17 cellular contexts compared by ENCODE assay signal in the genomic region with DNA sequence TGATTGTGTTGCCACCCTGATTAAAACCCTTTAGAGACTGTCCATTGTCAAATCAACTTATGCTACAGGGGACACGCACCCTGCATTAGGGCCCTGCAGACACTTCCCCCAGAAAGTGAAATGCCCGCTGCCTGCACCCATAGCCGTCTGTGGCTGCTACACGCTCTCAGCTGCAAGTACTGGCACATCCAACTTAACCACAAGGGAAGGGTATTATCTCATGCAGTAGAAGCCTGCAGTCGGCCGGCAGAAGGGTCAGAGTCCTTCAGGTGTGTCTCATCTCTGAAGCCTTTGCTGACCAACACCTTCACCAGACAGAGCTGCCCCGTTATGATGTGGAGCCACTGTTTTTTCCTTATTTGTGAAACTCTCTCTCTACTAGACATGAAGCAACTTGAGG. TPM values are rescaled to one million over a fixed set of nuclear protein-coding genes. Genes with fewer than 3 reads are reported as not detected.
DNase-seq lines count a peak whose midpoint lies in the region; ATAC-seq and TF ChIP-seq lines count a peak whose summit lies in the region.
"Had no signal": no experiment of that assay in that cellular context is flagged by ENCODE, and none has a peak within 500 bp of the region (broad histone marks: within the 10 kb centered on the region; RNA-seq: fewer than 3 reads in every experiment).

No MANE protein-coding gene starts in this region.

- no peak overlapping the region for H2BK20ac ChIP-seq in H9 (ENCODE audit: low read depth, low read length, poor library complexity, severe bottlenecking)

- H3K4me3 Mint-ChIP-seq in H9 = no peak overlapping the region
- no peak overlapping the region for H3K4me3 Mint-ChIP-seq in memory B cell
- H3K4me3 Mint-ChIP-seq in activated T-helper 17 cell treated with anti-CD3 and anti-CD28 coated beads, Interleukin-2, amount 50 U/mL, for 72 hours = no peak overlapping the region
- H3K4me3 Mint-ChIP-seq: activated naive CD4-positive, alpha-beta T cell treated with anti-CD3 and anti-CD28 coated beads, Interleukin-2, amount 50 U/mL, for 24 hours had no signal

- H2AFZ ChIP-seq in H9 (ENCODE audit: low read length) = no peak overlapping the region

- H3K9me3 Mint-ChIP-seq in H9 (peaks cover 3 to 7% of the 10 kb centered on the region in 2 experiments; a peak in 3 of 5 replicates), memory B cell (no peaks in the 10 kb centered on the region)
- H3K9me3 Mint-ChIP-seq in activated T-helper 17 cell treated with anti-CD3 and anti-CD28 coated beads, Interleukin-2, amount 50 U/mL, for 72 hours = no peaks in the 10 kb centered on the region
- H3K9me3 Mint-ChIP-seq: activated naive CD4-positive, alpha-beta T cell treated with anti-CD3 and anti-CD28 coated beads, Interleukin-2, amount 50 U/mL, for 24 hours had no signal

- no peaks in the 10 kb centered on the region; a peak in 1 of 22 replicates for H3K27me3 ChIP-seq in BLaER1 treated with 17β-estradiol and CSF1 and Interleukin-3, amounts not matched to agents 10 nM and 100 nM
- no peaks in the 10 kb centered on the region for H3K27me3 ChIP-seq in H9 (ENCODE audit: insufficient read depth, low read length)

- no peaks in the 10 kb centered on the region for H3K79me2 ChIP-seq in H9 (ENCODE audit: insufficient read depth, low read length)

- H3K23me2 ChIP-seq in H9 (ENCODE audit: insufficient read length, low read depth, low read length, poor library complexity, severe bottlenecking) = no peaks in the 10 kb centered on the region

- no peak overlapping the region for H4K8ac ChIP-seq in H9 (replicated peaks; ENCODE audit: insufficient read length, low read depth, low read length)

- no peak overlapping the region for H3K56ac ChIP-seq in H9 (ENCODE audit: insufficient read length, low read depth, low read length)

- no peak overlapping the region for H2AK5ac ChIP-seq in H9 (ENCODE audit: insufficient read length, low read length)

- H2BK15ac ChIP-seq in H9 (ENCODE audit: low read depth, low read length) = no peak overlapping the region

- H2BK12ac ChIP-seq in H9 (ENCODE audit: insufficient read length, low read depth, low read length) = no peak overlapping the region

- peaks cover 4 to 8% (median 8%) of the 10 kb centered on the region in 3 experiments; a peak in 6 of 7 replicates for H3K36me3 Mint-ChIP-seq in H9 (ENCODE audit: insufficient read depth in 1 of 3, low read depth in 3 of 3)
- no peaks in the 10 kb centered on the region for H3K36me3 Mint-ChIP-seq in memory B cell
- no peaks in the 10 kb centered on the region for H3K36me3 Mint-ChIP-seq in activated T-helper 17 cell treated with anti-CD3 and anti-CD28 coated beads, Interleukin-2, amount 50 U/mL, for 72 hours (ENCODE audit: low read depth)

- peaks cover 0 to 19% (median 8%) of the 10 kb centered on the region in 11 experiments; a peak in 9 of 22 replicates for H3K36me3 ChIP-seq in BLaER1 treated with 17β-estradiol and CSF1 and Interleukin-3, amounts not matched to agents 10 nM and 100 nM
- H3K36me3 ChIP-seq: HAP-1 had no signal

- peaks cover 14 to 66% (median 45%) of the 10 kb centered on the region in 10 experiments; a peak in 18 of 20 replicates for H3K4me1 ChIP-seq in BLaER1 treated with 17β-estradiol and CSF1 and Interleukin-3, amounts not matched to agents 10 nM and 100 nM
- H3K4me1 ChIP-seq in H9 (ENCODE audit: insufficient read depth, low read length) = 0 out of 2 replicates have a peak, but pooled peaks cover 4% of the 10 kb centered on the region
- H3K4me1 ChIP-seq: HAP-1 had no signal

- no peak overlapping the region for H3T11ph ChIP-seq in H9 (ENCODE audit: low read length)

- TF ChIP-seq CTCF in H9 (conservative IDR thresholded peaks at IDR 0.05) = no peak

- DNase-seq in H9 (no peak), SW480 (ENCODE audit: low spot score) (peak; percentile 72), memory B cell (ENCODE audit: low spot score in 2 of 2) (no peak), posterior cingulate gyrus (no peak)
- DNase-seq: activated CD4-positive, alpha-beta T cell treated with anti-CD3 and anti-CD28 coated beads for 4 hours; AML-193; DMS153; effector CD8-positive, alpha-beta T cell; NCI-H1092 treated with DMSO at 0.1 percent for 48 hours; NCI-H2171 treated with DMSO at 0.1 percent for 48 hours; SIG-M5 had no signal

- intact Hi-C loops in posterior cingulate gyrus (cut with DNase I) = no loop called here

- H2BK120ac ChIP-seq in H9 (ENCODE audit: low read depth, low read length, poor library complexity, severe bottlenecking) = no peak overlapping the region

- peak; percentile 52 for ATAC-seq in memory B cell (ENCODE audit: low read depth)
- ATAC-seq in GM21515 (IDR thresholded peaks at IDR 0.05; ENCODE audit: unreplicated experiment) = no peak
- ATAC-seq in GM21360 (IDR thresholded peaks at IDR 0.05; ENCODE audit: unreplicated experiment) = no peak
- ATAC-seq in activated T-helper 17 cell treated with anti-CD3 and anti-CD28 coated beads, Interleukin-2, amount 50 U/mL, for 72 hours (replicated peaks) = no peak

- H4K5ac ChIP-seq in H9 (ENCODE audit: insufficient read length, low read depth, low read length) = no peak overlapping the region

- H3K27ac ChIP-seq in BLaER1 treated with 17β-estradiol and CSF1 and Interleukin-3, amounts not matched to agents 10 nM and 100 nM = no peak overlapping the region
- H3K27ac ChIP-seq in H9 (ENCODE audit: insufficient read length, low read depth, low read length) = no peak overlapping the region

- H3K4me3 ChIP-seq in BLaER1 treated with 17β-estradiol and CSF1 and Interleukin-3, amounts not matched to agents 10 nM and 100 nM = no peak overlapping the region
- H3K4me3 ChIP-seq: HAP-1 had no signal

- no CpG with 5 or more reads among the region's 7 CpGs for WGBS in H9 (ENCODE audit: extremely low coverage, insufficient read length, low lambda C conversion rate)

- no peaks in the 10 kb centered on the region for H4K20me1 ChIP-seq in BLaER1 treated with 17β-estradiol and CSF1 and Interleukin-3, amounts not matched to agents 10 nM and 100 nM
- H4K20me1 ChIP-seq in H9 (ENCODE audit: control insufficient read depth, insufficient read depth, insufficient read length) = no peaks in the 10 kb centered on the region

- peaks cover 9 to 10% of the 10 kb centered on the region in 2 experiments for H3K4me1 Mint-ChIP-seq in H9
- peaks cover 5% of the 10 kb centered on the region for H3K4me1 Mint-ChIP-seq in memory B cell
- peaks cover 4% of the 10 kb centered on the region for H3K4me1 Mint-ChIP-seq in activated T-helper 17 cell treated with anti-CD3 and anti-CD28 coated beads, Interleukin-2, amount 50 U/mL, for 72 hours

- H2BK5ac ChIP-seq in H9 (ENCODE audit: insufficient read length, low read length) = no peak overlapping the region

- H3K4me2 ChIP-seq in BLaER1 treated with 17β-estradiol and CSF1 and Interleukin-3, amounts not matched to agents 10 nM and 100 nM = peak overlapping the region; percentile 28 to 77 (median 48); a peak in 21 of 22 replicates
- H3K4me2 ChIP-seq in H9 (ENCODE audit: insufficient read depth, insufficient read length, low read length) = no peak overlapping the region

- peak overlapping the region; percentile 12; the same call in 1 of the 2 replicates for H3K14ac ChIP-seq in H9 (ENCODE audit: insufficient read depth, low read length)

- no peak overlapping the region for H3K18ac ChIP-seq in H9 (ENCODE audit: insufficient read length, low read depth, low read length)

- H3K4ac ChIP-seq in H9 (ENCODE audit: low read depth, low read length) = no peak overlapping the region

- H3K27me3 Mint-ChIP-seq in H9 (ENCODE audit: low read depth) (no peaks in the 10 kb centered on the region), memory B cell (no peaks in the 10 kb centered on the region)
- H3K27me3 Mint-ChIP-seq in activated T-helper 17 cell treated with anti-CD3 and anti-CD28 coated beads, Interleukin-2, amount 50 U/mL, for 72 hours = no peaks in the 10 kb centered on the region
- H3K27me3 Mint-ChIP-seq: activated naive CD4-positive, alpha-beta T cell treated with anti-CD3 and anti-CD28 coated beads, Interleukin-2, amount 50 U/mL, for 24 hours had no signal

- H3K9ac ChIP-seq in BLaER1 treated with 17β-estradiol and CSF1 and Interleukin-3, amounts not matched to agents 10 nM and 100 nM = peak overlapping the region in 1 of 11 experiments; percentile 23; a peak in 1 of 22 replicates
- no peak overlapping the region for H3K9ac ChIP-seq in H9 (ENCODE audit: extremely low read depth, insufficient read length, low read length)

- H3K9me3 ChIP-seq in BLaER1 treated with 17β-estradiol and CSF1 and Interleukin-3, amounts not matched to agents 10 nM and 100 nM (replicated peaks in 1 of 11) = peaks cover 5 to 17% (median 15%) of the 10 kb centered on the region in 11 experiments; a peak in 16 of 22 replicates
- H3K9me3 ChIP-seq in H9 (ENCODE audit: control insufficient read depth, low read depth, low read length) = no peaks in the 10 kb centered on the region
- H3K9me3 ChIP-seq: HAP-1 had no signal

- H3K27ac Mint-ChIP-seq in H9 (no peak overlapping the region; a peak in 1 of 7 replicates), memory B cell (no peak overlapping the region)
- H3K27ac Mint-ChIP-seq in activated T-helper 17 cell treated with anti-CD3 and anti-CD28 coated beads, Interleukin-2, amount 50 U/mL, for 72 hours = no peak overlapping the region
- H3K27ac Mint-ChIP-seq: activated naive CD4-positive, alpha-beta T cell treated with anti-CD3 and anti-CD28 coated beads, Interleukin-2, amount 50 U/mL, for 24 hours had no signal

- no peak overlapping the region for H3K23ac ChIP-seq in H9 (ENCODE audit: insufficient read length, low read depth, low read length)

- H3K79me1 ChIP-seq in H9 (ENCODE audit: insufficient read depth, low read depth, low read length, poor library complexity, severe bottlenecking) = no peaks in the 10 kb centered on the region

- H4K91ac ChIP-seq in H9 (ENCODE audit: insufficient read length, low read depth, low read length) = no peak overlapping the region

RNA-seq across cellular contexts. Expression of a gene that starts 20.8 kb away (rescaled TPM):
- total RNA-seq in H9 (2021) = 0.81 and 0.97 TPM in 2 replicates
- 10 to 100 TPM in 1 of 2 donors, 1 to 10 TPM in 1; 1.8 to 12.6 TPM for total RNA-seq in activated T-helper 17 cell treated with anti-CD3 and anti-CD28 coated beads, Interleukin-2, amount 50 U/mL, for 72 hours

RNA-seq across cellular contexts. Expression of a gene that starts 50.6 kb away (rescaled TPM):
- 39.9 and 41.2 TPM in 2 replicates for total RNA-seq in H9 (2021)
- total RNA-seq in activated T-helper 17 cell treated with anti-CD3 and anti-CD28 coated beads, Interleukin-2, amount 50 U/mL, for 72 hours = 10 to 100 TPM; 39.8 to 75.1 TPM
